ENCODE assay signal across 8 cellular contexts in genomic region chr1:223776075-223776814, GRCh38.
DNase-seq lines count a peak whose midpoint lies in the region; ATAC-seq and TF ChIP-seq lines count a peak whose summit lies in the region.

No MANE protein-coding gene starts in this region.

- H3K27ac Mint-ChIP-seq in chondrocyte (ENCODE audit: unreplicated experiment) (peak overlapping the region; percentile 90), nephron (peak overlapping the region; percentile 7 to 52 (median 30))

- no peak overlapping the region for H3K4me3 Mint-ChIP-seq in chondrocyte (ENCODE audit: unreplicated experiment)
- H3K4me3 Mint-ChIP-seq in nephron = no peak overlapping the region

- DNase-seq in SW480 (ENCODE audit: low spot score) (peak; percentile 42), chondrocyte (ENCODE audit: low spot score) (no peak), SKM-1 treated with dmso at 0.1 percent for 144 hours (lab: John Stamatoyannopoulos, UW; ENCODE audit: unreplicated experiment) (no peak), AG08396 (ENCODE audit: low spot score) (no peak), cerebellar cortex (ENCODE audit: low spot score) (no peak)

- no peak for TF ChIP-seq CTCF in chondrocyte (IDR thresholded peaks at IDR 0.05)
- no peak for TF ChIP-seq CTCF in nephron (IDR thresholded peaks at IDR 0.05; ENCODE audit: unreplicated experiment in 3 of 3)

- ATAC-seq in GM21367 (IDR thresholded peaks at IDR 0.05; ENCODE audit: unreplicated experiment) (peak; percentile 42), HG02970 (IDR thresholded peaks at IDR 0.05; ENCODE audit: low FRiP score, unreplicated experiment) (no peak)

- peaks cover 30% of the 10 kb centered on the region for H3K36me3 Mint-ChIP-seq in chondrocyte (ENCODE audit: low read depth)
- H3K36me3 Mint-ChIP-seq in nephron (ENCODE audit: low read depth) = peaks cover 88% of the 10 kb centered on the region

- H3K4me1 Mint-ChIP-seq in chondrocyte (ENCODE audit: low read depth) = peaks cover 43% of the 10 kb centered on the region
- H3K4me1 Mint-ChIP-seq in nephron = peaks cover 51% of the 10 kb centered on the region

- H3K9me3 Mint-ChIP-seq in chondrocyte (ENCODE audit: low read depth) = no peaks in the 10 kb centered on the region
- H3K9me3 Mint-ChIP-seq in nephron = no peaks in the 10 kb centered on the region

- H3K27me3 Mint-ChIP-seq in chondrocyte (ENCODE audit: low read depth) (no peaks in the 10 kb centered on the region), nephron (ENCODE audit: low read depth) (no peaks in the 10 kb centered on the region)
